8 cellular contexts compared by ENCODE assay signal in the genomic region with DNA sequence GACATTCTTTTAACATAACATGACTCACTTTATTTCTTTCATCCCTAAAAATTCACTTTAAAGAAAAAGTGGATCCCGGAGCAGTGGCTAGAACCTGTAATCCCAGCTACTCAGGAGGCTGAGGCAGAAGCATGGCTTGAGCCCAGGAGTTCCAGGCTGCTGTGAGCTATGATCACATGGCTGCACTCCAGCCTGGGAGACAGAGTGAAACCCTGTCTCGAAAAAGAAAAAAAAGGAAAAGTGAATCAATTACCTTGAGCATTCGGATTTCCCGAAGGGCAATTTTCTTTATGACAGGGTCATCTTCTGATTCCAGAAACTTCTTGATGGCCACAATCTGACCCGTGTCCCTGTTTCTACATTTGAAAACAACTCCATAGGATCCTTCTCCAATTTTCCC. TPM values are rescaled to one million over a fixed set of nuclear protein-coding genes. Genes with fewer than 3 reads are reported as not detected.
DNase-seq lines count a peak whose midpoint lies in the region; ATAC-seq and TF ChIP-seq lines count a peak whose summit lies in the region.

No MANE protein-coding gene starts in this region.

- DNase-seq in activated CD4-positive, alpha-beta T cell treated with anti-CD3 and anti-CD28 coated beads for 36 hours: no peak
- no peak for DNase-seq in activated CD4-positive, alpha-beta T cell treated with anti-CD3 and anti-CD28 coated beads, Interleukin-2, amount 50 U/mL, for 48 hours
- DNase-seq in kidney tubule cell (ENCODE audit: low spot score) (peak; percentile 58), testis (peak; percentile 58), HuH-7 (ENCODE audit: low spot score) (no peak), superior temporal gyrus (ENCODE audit: extremely low spot score) (no peak)

- TF ChIP-seq POLR2A in testis (IDR thresholded peaks at IDR 0.05): no peak

- peaks cover 6% of the 10 kb centered on the region for H3K36me3 Mint-ChIP-seq in activated CD4-positive, alpha-beta T cell treated with anti-CD3 and anti-CD28 coated beads for 36 hours (ENCODE audit: low read depth)
- peaks cover 4% of the 10 kb centered on the region for H3K36me3 Mint-ChIP-seq in activated naive CD8-positive, alpha-beta T cell

- peak overlapping the region in 1 of 2 donors; percentile 73 for H3K4me3 ChIP-seq in testis

- peaks cover 6% of the 10 kb centered on the region for H3K27me3 Mint-ChIP-seq in activated CD4-positive, alpha-beta T cell treated with anti-CD3 and anti-CD28 coated beads for 36 hours
- H3K27me3 Mint-ChIP-seq in activated naive CD8-positive, alpha-beta T cell: peaks cover 1% of the 10 kb centered on the region

- no peaks in the 10 kb centered on the region for H3K36me3 ChIP-seq in testis (ENCODE audit: low read depth, missing control alignments)

- H3K4me3 Mint-ChIP-seq in activated CD4-positive, alpha-beta T cell treated with anti-CD3 and anti-CD28 coated beads for 36 hours: peak overlapping the region; percentile 82
- H3K4me3 Mint-ChIP-seq in activated naive CD8-positive, alpha-beta T cell: peak overlapping the region; percentile 93

- peaks cover 3% of the 10 kb centered on the region for H3K4me1 ChIP-seq in testis

- CTCF ChIA-PET in activated CD4-positive, alpha-beta T cell treated with anti-CD3 and anti-CD28 coated beads for 36 hours (lab: Charles Lee): no interaction called here

- ATAC-seq in activated CD4-positive, alpha-beta T cell treated with anti-CD3 and anti-CD28 coated beads for 36 hours: no peak
- no peak for ATAC-seq in esophagus mucosa

- POLR2A ChIA-PET in activated CD4-positive, alpha-beta T cell treated with anti-CD3 and anti-CD28 coated beads for 36 hours (lab: Charles Lee): no interaction called here

- no peaks in the 10 kb centered on the region for H3K27me3 ChIP-seq in testis

- no peak for TF ChIP-seq CTCF in testis (IDR thresholded peaks at IDR 0.05)

- 55 to 64% methylated on average over 5 of the region's 5 CpGs for WGBS in testis, 2 donors

- H3K9me3 Mint-ChIP-seq in activated CD4-positive, alpha-beta T cell treated with anti-CD3 and anti-CD28 coated beads for 36 hours (ENCODE audit: low read depth): no peaks in the 10 kb centered on the region
- no peaks in the 10 kb centered on the region for H3K9me3 Mint-ChIP-seq in activated naive CD8-positive, alpha-beta T cell (ENCODE audit: low read depth)

- H3K27ac ChIP-seq in testis: peak overlapping the region in 1 of 2 donors; percentile 3

- intact Hi-C loops in activated CD4-positive, alpha-beta T cell treated with anti-CD3 and anti-CD28 coated beads for 36 hours (cut with DNase I, micrococcal nuclease): no loop called here
- intact Hi-C loops in testis (cut with DNase I; ENCODE audit: low total_unique reads): no loop called here

- H3K9me3 ChIP-seq in testis: no peaks in the 10 kb centered on the region

- H3K4me1 Mint-ChIP-seq in activated CD4-positive, alpha-beta T cell treated with anti-CD3 and anti-CD28 coated beads for 36 hours: peaks cover 14% of the 10 kb centered on the region
- peaks cover 13% of the 10 kb centered on the region for H3K4me1 Mint-ChIP-seq in activated naive CD8-positive, alpha-beta T cell (ENCODE audit: low read depth)

- H3K27ac Mint-ChIP-seq in activated CD4-positive, alpha-beta T cell treated with anti-CD3 and anti-CD28 coated beads for 36 hours: no peak overlapping the region
- no peak overlapping the region for H3K27ac Mint-ChIP-seq in activated naive CD8-positive, alpha-beta T cell

RNA-seq across cellular contexts. Expression of a gene that starts 1.2 kb away (rescaled TPM):
- total RNA-seq in activated CD4-positive, alpha-beta T cell treated with anti-CD3 and anti-CD28 coated beads for 36 hours: 1 to 10 TPM; 2.9 to 4.4 TPM
- total RNA-seq in testis (1 to 10 TPM; 2.0 to 4.4 TPM), esophagus mucosa (8.2 TPM)
- polyA plus RNA-seq in testis (ENCODE audit: insufficient read depth, low read depth, low replicate concordance): 3.3 TPM

Comparison
In these comparisons a context has a peak if more than half of its experiments do, and no peak if none do; other contexts are left out.
1. DNase-seq: peak in kidney tubule cell (single experiment) and testis (single experiment); none in activated CD4-positive, alpha-beta T cell treated with anti-CD3 and anti-CD28 coated beads for 36 hours (single experiment), activated CD4-positive, alpha-beta T cell treated with anti-CD3 and anti-CD28 coated beads, Interleukin-2, amount 50 U/mL, for 48 hours (0 of 2), HuH-7 (single experiment) and superior temporal gyrus (single experiment).